Comparison of ENCODE assay signal across 1 cellular context in the genomic region with DNA sequence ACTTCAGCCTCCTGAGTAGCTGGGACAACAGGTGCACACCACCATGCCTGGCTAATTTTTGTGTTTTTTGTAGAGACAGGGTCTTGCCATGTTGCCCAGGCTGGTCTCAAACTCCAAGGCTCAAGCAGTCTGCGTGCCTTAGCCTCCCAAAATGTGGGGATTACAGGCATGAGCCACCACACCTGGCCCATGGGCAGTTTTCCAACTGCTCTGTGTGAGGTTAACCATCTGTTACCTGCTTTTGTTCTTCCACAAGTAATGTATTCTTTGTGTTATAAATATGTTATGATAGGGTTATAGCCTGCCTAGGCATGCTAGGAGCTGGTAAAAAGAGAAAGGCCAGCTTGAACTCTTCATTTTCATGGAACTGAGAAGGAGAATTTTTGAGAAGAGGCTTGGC.
TF ChIP-seq lines count a peak whose summit lies in the region.

No MANE protein-coding gene starts in this region.

TF ChIP-seq in HepG2, 621 proteins besides CTCF, POLR2A, EP300 and RAD21:
- TF ChIP-seq DNMT3B (CRISPR knock-in tag; conservative IDR thresholded peaks at IDR 0.05) = no peak
- TF ChIP-seq ZNF30 (CRISPR knock-in tag; IDR thresholded peaks at IDR 0.05) = no peak
- no peak for TF ChIP-seq BRCA1 (CRISPR knock-in tag; IDR thresholded peaks at IDR 0.05)
- TF ChIP-seq, protein P1, sequence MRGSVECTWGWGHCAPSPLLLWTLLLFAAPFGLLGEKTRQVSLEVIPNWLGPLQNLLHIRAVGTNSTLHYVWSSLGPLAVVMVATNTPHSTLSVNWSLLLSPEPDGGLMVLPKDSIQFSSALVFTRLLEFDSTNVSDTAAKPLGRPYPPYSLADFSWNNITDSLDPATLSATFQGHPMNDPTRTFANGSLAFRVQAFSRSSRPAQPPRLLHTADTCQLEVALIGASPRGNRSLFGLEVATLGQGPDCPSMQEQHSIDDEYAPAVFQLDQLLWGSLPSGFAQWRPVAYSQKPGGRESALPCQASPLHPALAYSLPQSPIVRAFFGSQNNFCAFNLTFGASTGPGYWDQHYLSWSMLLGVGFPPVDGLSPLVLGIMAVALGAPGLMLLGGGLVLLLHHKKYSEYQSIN (CRISPR knock-in tag; IDR thresholded peaks at IDR 0.05; ENCODE audit: borderline replicate concordance) = no peak
- TF ChIP-seq ZBTB7B (CRISPR knock-in tag; IDR thresholded peaks at IDR 0.05) = no peak
- no peak for TF ChIP-seq ZSCAN21 (CRISPR knock-in tag; IDR thresholded peaks at IDR 0.05; ENCODE audit: borderline replicate concordance)
- no peak for TF ChIP-seq ZNF44 (CRISPR knock-in tag; IDR thresholded peaks at IDR 0.05)
- no peak for TF ChIP-seq PHF21A (CRISPR knock-in tag; IDR thresholded peaks at IDR 0.05)
